In the genomic region with DNA sequence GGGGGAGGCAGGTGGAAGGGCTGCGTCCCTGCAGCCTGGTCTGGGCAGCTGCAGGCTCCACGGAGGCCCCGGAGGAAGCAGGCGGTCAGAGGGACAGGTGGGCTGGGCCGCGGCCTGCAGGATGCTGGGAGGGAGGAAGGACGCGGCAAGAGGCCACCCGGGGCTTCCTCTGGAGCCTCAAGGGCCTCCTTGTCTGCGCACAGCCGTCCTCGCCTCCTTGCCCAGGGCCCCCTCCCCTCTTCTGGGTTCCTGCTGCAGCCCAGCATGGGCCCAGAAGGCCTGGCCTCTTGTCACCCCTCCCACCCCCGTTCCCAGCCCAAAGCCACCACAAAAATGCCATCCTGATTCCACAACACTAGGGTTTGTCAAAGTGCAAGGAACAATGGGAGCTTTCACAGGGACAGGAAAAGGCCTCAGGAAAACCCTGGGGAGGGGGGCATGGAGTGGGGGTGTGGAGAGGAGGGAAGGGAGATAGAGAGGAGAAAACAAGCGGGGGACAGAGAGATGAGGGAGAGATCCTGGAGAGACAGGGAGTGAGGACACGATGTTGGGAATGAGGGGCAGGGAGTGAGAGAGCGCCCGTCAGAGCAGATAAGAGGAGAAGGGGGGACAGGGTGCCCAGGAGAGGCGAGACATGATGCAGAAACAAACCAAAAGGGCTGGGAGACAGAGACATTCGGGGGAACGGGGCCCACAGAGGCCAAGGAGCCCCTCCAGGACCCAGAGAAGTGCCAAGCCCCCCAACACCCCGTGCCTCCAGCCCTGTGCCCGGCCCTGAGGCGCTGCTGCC, we compare ENCODE assay signal across 2 cellular contexts.
TF ChIP-seq lines count a peak whose summit lies in the region.

No MANE protein-coding gene starts in this region.

TF ChIP-seq in IMR-90, 13 proteins besides CTCF, POLR2A, EP300 and RAD21:
- TF ChIP-seq, protein P1, sequence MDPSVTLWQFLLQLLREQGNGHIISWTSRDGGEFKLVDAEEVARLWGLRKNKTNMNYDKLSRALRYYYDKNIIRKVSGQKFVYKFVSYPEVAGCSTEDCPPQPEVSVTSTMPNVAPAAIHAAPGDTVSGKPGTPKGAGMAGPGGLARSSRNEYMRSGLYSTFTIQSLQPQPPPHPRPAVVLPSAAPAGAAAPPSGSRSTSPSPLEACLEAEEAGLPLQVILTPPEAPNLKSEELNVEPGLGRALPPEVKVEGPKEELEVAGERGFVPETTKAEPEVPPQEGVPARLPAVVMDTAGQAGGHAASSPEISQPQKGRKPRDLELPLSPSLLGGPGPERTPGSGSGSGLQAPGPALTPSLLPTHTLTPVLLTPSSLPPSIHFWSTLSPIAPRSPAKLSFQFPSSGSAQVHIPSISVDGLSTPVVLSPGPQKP (IDR thresholded peaks at IDR 0.05; ENCODE audit: borderline replicate concordance, low read depth, low read length): no peak
- TF ChIP-seq SMC3 (IDR thresholded peaks at IDR 0.05; ENCODE audit: low read depth, low read length): no peak
- TF ChIP-seq MXI1 (IDR thresholded peaks at IDR 0.05; ENCODE audit: borderline replicate concordance, low read depth, low read length): no peak
- no peak for TF ChIP-seq NFE2L2 (IDR thresholded peaks at IDR 0.05; ENCODE audit: low read depth, low read length)
- TF ChIP-seq, protein P2, sequence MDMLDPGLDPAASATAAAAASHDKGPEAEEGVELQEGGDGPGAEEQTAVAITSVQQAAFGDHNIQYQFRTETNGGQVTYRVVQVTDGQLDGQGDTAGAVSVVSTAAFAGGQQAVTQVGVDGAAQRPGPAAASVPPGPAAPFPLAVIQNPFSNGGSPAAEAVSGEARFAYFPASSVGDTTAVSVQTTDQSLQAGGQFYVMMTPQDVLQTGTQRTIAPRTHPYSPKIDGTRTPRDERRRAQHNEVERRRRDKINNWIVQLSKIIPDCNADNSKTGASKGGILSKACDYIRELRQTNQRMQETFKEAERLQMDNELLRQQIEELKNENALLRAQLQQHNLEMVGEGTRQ (IDR thresholded peaks at IDR 0.05; ENCODE audit: low read depth, low read length): no peak
- no peak for TF ChIP-seq MAZ (IDR thresholded peaks at IDR 0.05; ENCODE audit: borderline replicate concordance, low read depth, low read length)
- no peak for TF ChIP-seq CEBPB (IDR thresholded peaks at IDR 0.05; ENCODE audit: low read depth, low read length)
- TF ChIP-seq BHLHE40 (IDR thresholded peaks at IDR 0.05; ENCODE audit: low read depth, low read length): no peak
- TF ChIP-seq CHD1 (IDR thresholded peaks at IDR 0.05; ENCODE audit: low read depth, low read length): no peak
- TF ChIP-seq RCOR1 (IDR thresholded peaks at IDR 0.05; ENCODE audit: insufficient replicate concordance, low read length): no peak
- TF ChIP-seq MAFK (IDR thresholded peaks at IDR 0.05; ENCODE audit: low read depth, low read length): no peak
- no peak for TF ChIP-seq RFX5 (IDR thresholded peaks at IDR 0.05; ENCODE audit: low read depth, low read length)
- no peak for TF ChIP-seq FOS (IDR thresholded peaks at IDR 0.05; ENCODE audit: low read depth, low read length)
TF ChIP-seq in IMR-90: peak in this region for 0.

TF ChIP-seq in HepG2, 621 proteins besides CTCF, POLR2A, EP300 and RAD21 (continues in another document):
- TF ChIP-seq PRMT3 (CRISPR knock-in tag; IDR thresholded peaks at IDR 0.05; ENCODE audit: borderline replicate concordance, low read depth) (no peak), PHF21A (CRISPR knock-in tag; IDR thresholded peaks at IDR 0.05) (peak; percentile 57; the same call in 1 of the 2 replicates), THAP11 (CRISPR knock-in tag; IDR thresholded peaks at IDR 0.05) (no peak), ZNF446 (CRISPR knock-in tag; IDR thresholded peaks at IDR 0.05) (no peak), NCOA1 (CRISPR knock-in tag; IDR thresholded peaks at IDR 0.05) (no peak), ZNF33A (CRISPR knock-in tag; IDR thresholded peaks at IDR 0.05; ENCODE audit: borderline replicate concordance) (no peak), FOXK2 (IDR thresholded peaks at IDR 0.05) (no peak), GABPB1 (CRISPR knock-in tag; IDR thresholded peaks at IDR 0.05) (peak; percentile 50; the same call in 1 of the 2 replicates), NFE2L1 (CRISPR knock-in tag; IDR thresholded peaks at IDR 0.05; ENCODE audit: borderline replicate concordance) (no peak), ZNF841 (CRISPR knock-in tag; IDR thresholded peaks at IDR 0.05; ENCODE audit: borderline replicate concordance) (no peak), RFXAP (CRISPR knock-in tag; IDR thresholded peaks at IDR 0.05; ENCODE audit: borderline replicate concordance) (0 out of 2 replicates have a peak, but pooled peaks have one; percentile 35), U2AF1 (optimal IDR thresholded peaks at IDR 0.05; ENCODE audit: low read depth, low read length) (no peak), ZNF670 (CRISPR knock-in tag; IDR thresholded peaks at IDR 0.05; ENCODE audit: borderline replicate concordance) (no peak), GFI1 (CRISPR knock-in tag; IDR thresholded peaks at IDR 0.05; ENCODE audit: borderline replicate concordance) (no peak), CBFB (CRISPR knock-in tag; IDR thresholded peaks at IDR 0.05) (no peak), MED8 (CRISPR knock-in tag; IDR thresholded peaks at IDR 0.05; ENCODE audit: insufficient replicate concordance) (no peak), ZNF781 (CRISPR knock-in tag; IDR thresholded peaks at IDR 0.05; ENCODE audit: borderline replicate concordance, not compliant biosample characterization) (no peak), ZMAT3 (CRISPR knock-in tag; conservative IDR thresholded peaks at IDR 0.05) (no peak), ZNF101 (CRISPR knock-in tag; IDR thresholded peaks at IDR 0.05; ENCODE audit: borderline replicate concordance, low read depth) (no peak), ADNP (CRISPR knock-in tag; IDR thresholded peaks at IDR 0.05) (no peak), SP4 (CRISPR knock-in tag; IDR thresholded peaks at IDR 0.05) (no peak), ZNF232 (CRISPR knock-in tag; IDR thresholded peaks at IDR 0.05; ENCODE audit: borderline replicate concordance) (no peak), MXI1 (IDR thresholded peaks at IDR 0.05; ENCODE audit: borderline replicate concordance, low read depth, low read length) (no peak), ZNF530 (CRISPR knock-in tag; IDR thresholded peaks at IDR 0.05; ENCODE audit: low read depth) (no peak), GLI4 (CRISPR knock-in tag; IDR thresholded peaks at IDR 0.05; ENCODE audit: borderline replicate concordance) (no peak), ZNF138 (CRISPR knock-in tag; IDR thresholded peaks at IDR 0.05; ENCODE audit: low read depth) (no peak), ZNF737 (CRISPR knock-in tag; IDR thresholded peaks at IDR 0.05; ENCODE audit: borderline replicate concordance) (no peak), ZNF577 (CRISPR knock-in tag; IDR thresholded peaks at IDR 0.05; ENCODE audit: borderline replicate concordance, low read depth) (no peak), HOXA7 (CRISPR knock-in tag; IDR thresholded peaks at IDR 0.05) (no peak), ZNF557 (CRISPR knock-in tag; IDR thresholded peaks at IDR 0.05) (no peak), TBP (CRISPR knock-in tag; IDR thresholded peaks at IDR 0.05) (no peak), ELF3 (CRISPR knock-in tag; IDR thresholded peaks at IDR 0.05) (no peak), TCF12 (IDR thresholded peaks at IDR 0.05) (no peak), TCF12 (CRISPR knock-in tag; IDR thresholded peaks at IDR 0.05) (no peak), ZNF224 (CRISPR knock-in tag; IDR thresholded peaks at IDR 0.05) (no peak), ZNF556 (CRISPR knock-in tag; IDR thresholded peaks at IDR 0.05; ENCODE audit: borderline replicate concordance) (no peak), ETV6 (CRISPR knock-in tag; conservative IDR thresholded peaks at IDR 0.05) (no peak), MYC (CRISPR knock-in tag; IDR thresholded peaks at IDR 0.05; ENCODE audit: borderline replicate concordance) (peak; percentile 55), NFE2L2 (IDR thresholded peaks at IDR 0.05; ENCODE audit: low read length) (no peak)
- TF ChIP-seq, protein P3, sequence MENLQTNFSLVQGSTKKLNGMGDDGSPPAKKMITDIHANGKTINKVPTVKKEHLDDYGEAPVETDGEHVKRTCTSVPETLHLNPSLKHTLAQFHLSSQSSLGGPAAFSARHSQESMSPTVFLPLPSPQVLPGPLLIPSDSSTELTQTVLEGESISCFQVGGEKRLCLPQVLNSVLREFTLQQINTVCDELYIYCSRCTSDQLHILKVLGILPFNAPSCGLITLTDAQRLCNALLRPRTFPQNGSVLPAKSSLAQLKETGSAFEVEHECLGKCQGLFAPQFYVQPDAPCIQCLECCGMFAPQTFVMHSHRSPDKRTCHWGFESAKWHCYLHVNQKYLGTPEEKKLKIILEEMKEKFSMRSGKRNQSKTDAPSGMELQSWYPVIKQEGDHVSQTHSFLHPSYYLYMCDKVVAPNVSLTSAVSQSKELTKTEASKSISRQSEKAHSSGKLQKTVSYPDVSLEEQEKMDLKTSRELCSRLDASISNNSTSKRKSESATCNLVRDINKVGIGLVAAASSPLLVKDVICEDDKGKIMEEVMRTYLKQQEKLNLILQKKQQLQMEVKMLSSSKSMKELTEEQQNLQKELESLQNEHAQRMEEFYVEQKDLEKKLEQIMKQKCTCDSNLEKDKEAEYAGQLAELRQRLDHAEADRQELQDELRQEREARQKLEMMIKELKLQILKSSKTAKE (CRISPR knock-in tag; IDR thresholded peaks at IDR 0.05; ENCODE audit: borderline replicate concordance): no peak
- TF ChIP-seq, protein P4, sequence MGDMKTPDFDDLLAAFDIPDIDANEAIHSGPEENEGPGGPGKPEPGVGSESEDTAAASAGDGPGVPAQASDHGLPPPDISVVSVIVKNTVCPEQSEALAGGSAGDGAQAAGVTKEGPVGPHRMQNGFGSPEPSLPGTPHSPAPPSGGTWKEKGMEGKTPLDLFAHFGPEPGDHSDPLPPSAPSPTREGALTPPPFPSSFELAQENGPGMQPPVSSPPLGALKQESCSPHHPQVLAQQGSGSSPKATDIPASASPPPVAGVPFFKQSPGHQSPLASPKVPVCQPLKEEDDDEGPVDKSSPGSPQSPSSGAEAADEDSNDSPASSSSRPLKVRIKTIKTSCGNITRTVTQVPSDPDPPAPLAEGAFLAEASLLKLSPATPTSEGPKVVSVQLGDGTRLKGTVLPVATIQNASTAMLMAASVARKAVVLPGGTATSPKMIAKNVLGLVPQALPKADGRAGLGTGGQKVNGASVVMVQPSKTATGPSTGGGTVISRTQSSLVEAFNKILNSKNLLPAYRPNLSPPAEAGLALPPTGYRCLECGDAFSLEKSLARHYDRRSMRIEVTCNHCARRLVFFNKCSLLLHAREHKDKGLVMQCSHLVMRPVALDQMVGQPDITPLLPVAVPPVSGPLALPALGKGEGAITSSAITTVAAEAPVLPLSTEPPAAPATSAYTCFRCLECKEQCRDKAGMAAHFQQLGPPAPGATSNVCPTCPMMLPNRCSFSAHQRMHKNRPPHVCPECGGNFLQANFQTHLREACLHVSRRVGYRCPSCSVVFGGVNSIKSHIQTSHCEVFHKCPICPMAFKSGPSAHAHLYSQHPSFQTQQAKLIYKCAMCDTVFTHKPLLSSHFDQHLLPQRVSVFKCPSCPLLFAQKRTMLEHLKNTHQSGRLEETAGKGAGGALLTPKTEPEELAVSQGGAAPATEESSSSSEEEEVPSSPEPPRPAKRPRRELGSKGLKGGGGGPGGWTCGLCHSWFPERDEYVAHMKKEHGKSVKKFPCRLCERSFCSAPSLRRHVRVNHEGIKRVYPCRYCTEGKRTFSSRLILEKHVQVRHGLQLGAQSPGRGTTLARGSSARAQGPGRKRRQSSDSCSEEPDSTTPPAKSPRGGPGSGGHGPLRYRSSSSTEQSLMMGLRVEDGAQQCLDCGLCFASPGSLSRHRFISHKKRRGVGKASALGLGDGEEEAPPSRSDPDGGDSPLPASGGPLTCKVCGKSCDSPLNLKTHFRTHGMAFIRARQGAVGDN (CRISPR knock-in tag; IDR thresholded peaks at IDR 0.05): peak; percentile 90
- TF ChIP-seq, protein P5, sequence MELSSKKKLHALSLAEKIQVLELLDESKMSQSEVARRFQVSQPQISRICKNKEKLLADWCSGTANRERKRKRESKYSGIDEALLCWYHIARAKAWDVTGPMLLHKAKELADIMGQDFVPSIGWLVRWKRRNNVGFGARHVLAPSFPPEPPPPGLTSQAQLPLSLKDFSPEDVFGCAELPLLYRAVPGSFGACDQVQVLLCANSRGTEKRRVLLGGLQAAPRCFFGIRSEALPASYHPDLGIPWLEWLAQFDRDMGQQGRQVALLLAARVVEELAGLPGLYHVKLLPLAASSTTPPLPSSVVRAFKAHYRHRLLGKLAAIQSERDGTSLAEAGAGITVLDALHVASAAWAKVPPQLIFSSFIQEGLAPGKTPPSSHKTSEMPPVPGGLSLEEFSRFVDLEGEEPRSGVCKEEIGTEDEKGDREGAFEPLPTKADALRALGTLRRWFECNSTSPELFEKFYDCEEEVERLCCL (CRISPR knock-in tag; IDR thresholded peaks at IDR 0.05; ENCODE audit: borderline replicate concordance): no peak
- TF ChIP-seq, protein P6, sequence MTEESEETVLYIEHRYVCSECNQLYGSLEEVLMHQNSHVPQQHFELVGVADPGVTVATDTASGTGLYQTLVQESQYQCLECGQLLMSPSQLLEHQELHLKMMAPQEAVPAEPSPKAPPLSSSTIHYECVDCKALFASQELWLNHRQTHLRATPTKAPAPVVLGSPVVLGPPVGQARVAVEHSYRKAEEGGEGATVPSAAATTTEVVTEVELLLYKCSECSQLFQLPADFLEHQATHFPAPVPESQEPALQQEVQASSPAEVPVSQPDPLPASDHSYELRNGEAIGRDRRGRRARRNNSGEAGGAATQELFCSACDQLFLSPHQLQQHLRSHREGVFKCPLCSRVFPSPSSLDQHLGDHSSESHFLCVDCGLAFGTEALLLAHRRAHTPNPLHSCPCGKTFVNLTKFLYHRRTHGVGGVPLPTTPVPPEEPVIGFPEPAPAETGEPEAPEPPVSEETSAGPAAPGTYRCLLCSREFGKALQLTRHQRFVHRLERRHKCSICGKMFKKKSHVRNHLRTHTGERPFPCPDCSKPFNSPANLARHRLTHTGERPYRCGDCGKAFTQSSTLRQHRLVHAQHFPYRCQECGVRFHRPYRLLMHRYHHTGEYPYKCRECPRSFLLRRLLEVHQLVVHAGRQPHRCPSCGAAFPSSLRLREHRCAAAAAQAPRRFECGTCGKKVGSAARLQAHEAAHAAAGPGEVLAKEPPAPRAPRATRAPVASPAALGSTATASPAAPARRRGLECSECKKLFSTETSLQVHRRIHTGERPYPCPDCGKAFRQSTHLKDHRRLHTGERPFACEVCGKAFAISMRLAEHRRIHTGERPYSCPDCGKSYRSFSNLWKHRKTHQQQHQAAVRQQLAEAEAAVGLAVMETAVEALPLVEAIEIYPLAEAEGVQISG (CRISPR knock-in tag; IDR thresholded peaks at IDR 0.05): 0 out of 2 replicates have a peak, but pooled peaks have one; percentile 27
- TF ChIP-seq, protein P7, sequence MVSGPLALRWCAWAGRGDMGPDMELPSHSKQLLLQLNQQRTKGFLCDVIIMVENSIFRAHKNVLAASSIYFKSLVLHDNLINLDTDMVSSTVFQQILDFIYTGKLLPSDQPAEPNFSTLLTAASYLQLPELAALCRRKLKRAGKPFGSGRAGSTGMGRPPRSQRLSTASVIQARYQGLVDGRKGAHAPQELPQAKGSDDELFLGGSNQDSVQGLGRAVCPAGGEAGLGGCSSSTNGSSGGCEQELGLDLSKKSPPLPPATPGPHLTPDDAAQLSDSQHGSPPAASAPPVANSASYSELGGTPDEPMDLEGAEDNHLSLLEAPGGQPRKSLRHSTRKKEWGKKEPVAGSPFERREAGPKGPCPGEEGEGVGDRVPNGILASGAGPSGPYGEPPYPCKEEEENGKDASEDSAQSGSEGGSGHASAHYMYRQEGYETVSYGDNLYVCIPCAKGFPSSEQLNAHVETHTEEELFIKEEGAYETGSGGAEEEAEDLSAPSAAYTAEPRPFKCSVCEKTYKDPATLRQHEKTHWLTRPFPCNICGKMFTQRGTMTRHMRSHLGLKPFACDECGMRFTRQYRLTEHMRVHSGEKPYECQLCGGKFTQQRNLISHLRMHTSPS (CRISPR knock-in tag; IDR thresholded peaks at IDR 0.05; ENCODE audit: low read depth): no peak
